Comparison of ENCODE assay signal across 14 cellular contexts in genomic region chr11:72328366-72329224, GRCh38.
A peak's percentile ranks its signal among the peaks of the same experiment; 100 is the strongest.
DNase-seq lines count a peak whose midpoint lies in the region; ATAC-seq, FAIRE-seq and TF ChIP-seq lines count a peak whose summit lies in the region.
"Had no signal": no experiment of that assay in that cellular context is flagged by ENCODE, and none has a peak within 500 bp of the region (broad histone marks: within the 10 kb centered on the region; RNA-seq: fewer than 3 reads in every experiment).

No MANE protein-coding gene starts in this region.

- BruUV-seq in HepG2 (replicated peaks; lab: Mats Ljungman, UMichigan) (no TSS peak), K562 (replicated peaks; lab: Mats Ljungman, UMichigan) (no TSS peak)

- intact Hi-C loops in HepG2 (cut with micrococcal nuclease; ENCODE audit: unreplicated experiment) (loop anchor here (1.0 kb wide), 1 partner anchor 103 kb away; no protein-coding TSS in a partner anchor), right lobe of liver (cut with DNase I) (no loop called here), K562 (cut with micrococcal nuclease) (no loop called here), aorta (cut with DNase I) (no loop called here)

- POLR2A ChIA-PET in HepG2 (lab: Yijun Ruan, JAX), result no interaction called here
- POLR2A ChIA-PET in K562 (lab: Yijun Ruan, JAX), result interaction anchor here (0.5 to 2.6 kb wide), 6 partner anchors 8 to 94 kb away, joined by 3 to 10 read pairs (median 4); no protein-coding TSS in a partner anchor

- in situ Hi-C loops in HepG2 (cut with HindIII; ENCODE audit: extremely low pct_ligation_motif_present, low pct_unique_long_range_greater_than_20kb), result no loop called here
- in situ Hi-C loops in K562 (cut with MboI), result no loop called here

- H3K27me3 ChIP-seq in HepG2 (ENCODE audit: control insufficient read depth in 1 of 2, insufficient read depth in 2 of 2, low read length in 2 of 2) (no peaks in the 10 kb centered on the region), right lobe of liver (no peaks in the 10 kb centered on the region), K562 (ENCODE audit: control insufficient read depth in 2 of 2, insufficient read depth in 2 of 2, low read length in 2 of 2) (no peaks in the 10 kb centered on the region), aorta (ENCODE audit: control insufficient read depth in 1 of 2, insufficient read depth in 2 of 2, low read length in 1 of 2) (no peaks in the 10 kb centered on the region)
- H3K27me3 ChIP-seq: testis had no signal

- CTCF ChIA-PET in HepG2 (lab: Yijun Ruan, JAX; ENCODE audit: low intra/inter-chr PET ratio, low total read pairs) (interaction anchor here (0.6 to 0.7 kb wide), 2 partner anchors 85 to 102 kb away, joined by 3 read pairs; no protein-coding TSS in a partner anchor), K562 (lab: Yijun Ruan, JAX; ENCODE audit: low intra/inter-chr PET ratio) (no interaction called here)

- H3K36me3 ChIP-seq in HepG2 (replicated peaks in 1 of 2; ENCODE audit: control insufficient read depth in 1 of 2, insufficient read depth in 2 of 2, low read length in 2 of 2), result peaks cover 2 to 18% of the 10 kb centered on the region in 2 experiments; a peak in 3 of 5 replicates
- H3K36me3 ChIP-seq in right lobe of liver, result no peaks in the 10 kb centered on the region
- peaks cover 28% of the 10 kb centered on the region for H3K36me3 ChIP-seq in K562 (ENCODE audit: control insufficient read depth, insufficient read depth, low read length)
- no peaks in the 10 kb centered on the region for H3K36me3 ChIP-seq in aorta (ENCODE audit: control insufficient read depth in 1 of 2, insufficient read depth in 2 of 2, low read length in 1 of 2)
- H3K36me3 ChIP-seq: prostate gland had no signal

- TF ChIP-seq CTCF in HepG2 (CRISPR knock-in tag; IDR thresholded peaks at IDR 0.05) (peak; percentile 26; the same call in 1 of the 2 replicates), right lobe of liver (IDR thresholded peaks at IDR 0.05) (no peak), K562 (IDR thresholded peaks at IDR 0.05 in 2 of 3, conservative IDR thresholded peaks at IDR 0.05 in 1 of 3; ENCODE audit: insufficient read depth in 2 of 3, low read depth in 1 of 3, low read length in 3 of 3) (peak; percentile 16 to 27 (median 20); a peak in 2 of 6 replicates)

- FAIRE-seq in HepG2 (lab: Jason Lieb, UNC) (no peak), K562 (lab: Jason Lieb, UNC) (no peak)
- FAIRE-seq: TTC549 had no signal

- H3K4me2 ChIP-seq in HepG2 (ENCODE audit: low read depth, low read length) (no peak overlapping the region), K562 (ENCODE audit: insufficient read depth, low read length) (no peak overlapping the region)

- TF ChIP-seq RAD21 in HepG2 (CRISPR knock-in tag; IDR thresholded peaks at IDR 0.05) (no peak), K562 (CRISPR knock-in tag; conservative IDR thresholded peaks at IDR 0.05 in 1 of 2, IDR thresholded peaks at IDR 0.05 in 1 of 2) (peak in 1 of 2 experiments; percentile 34; a peak in 1 of 4 replicates)

- H3K79me2 ChIP-seq in HepG2 (ENCODE audit: insufficient read depth, low read length), result no peaks in the 10 kb centered on the region
- no peaks in the 10 kb centered on the region for H3K79me2 ChIP-seq in K562 (ENCODE audit: control insufficient read depth, insufficient read depth, low read length)

- H3K4me3 ChIP-seq in HepG2 (replicated peaks in 1 of 3; ENCODE audit: insufficient read depth in 1 of 3, low read depth in 2 of 3, low read length in 3 of 3) (no peak overlapping the region), right lobe of liver (no peak overlapping the region), K562 (no peak overlapping the region), aorta (ENCODE audit: low read length in 2 of 2) (no peak overlapping the region)
- H3K4me3 ChIP-seq: prostate gland, testis had no signal

- no peak for TF ChIP-seq POLR2A in HepG2 (IDR thresholded peaks at IDR 0.05; ENCODE audit: insufficient read depth in 1 of 2, low read depth in 2 of 2, low read length in 2 of 2)
- no peak for TF ChIP-seq POLR2A in right lobe of liver (IDR thresholded peaks at IDR 0.05)
- TF ChIP-seq POLR2A in K562 (conservative IDR thresholded peaks at IDR 0.05), result no peak

- H4K20me1 ChIP-seq in HepG2 (ENCODE audit: insufficient read depth, low read length) (no peaks in the 10 kb centered on the region), K562 (replicated peaks; ENCODE audit: control insufficient read depth, insufficient read depth, low read length) (no peaks in the 10 kb centered on the region)

- no peak for DNase-seq in HepG2 (ENCODE audit: low spot score)
- DNase-seq in right lobe of liver, result no peak
- no peak for DNase-seq in K562 (ENCODE audit: extremely low read depth in 1 of 4, low spot score in 3 of 4)
- peak; percentile 36 for DNase-seq in kidney tubule cell (ENCODE audit: low spot score)
- DNase-seq in aorta, result no peak
- no peak for DNase-seq in hippocampal formation (lab: John Stamatoyannopoulos, UW)
- no peak for DNase-seq in islet precursor cell
- no peak for DNase-seq in UCSD-AML1 (lab: John Stamatoyannopoulos, UW; ENCODE audit: unreplicated experiment)
- DNase-seq: activated T-cell treated with anti-CD3 and anti-CD28 coated beads for 4 hours; central memory CD4-positive, alpha-beta T cell; testis had no signal

- no peaks in the 10 kb centered on the region for H3K9me1 ChIP-seq in K562 (ENCODE audit: control insufficient read depth, insufficient read depth, low read length)

- H2AFZ ChIP-seq in HepG2 (ENCODE audit: low read length) (no peak overlapping the region), K562 (ENCODE audit: low read depth, low read length) (no peak overlapping the region)

- ATAC-seq in HepG2 (no peak), right lobe of liver (no peak), K562 (no peak), aorta (ENCODE audit: low FRiP score) (peak; percentile 52)

- H3K27ac ChIP-seq in HepG2 (ENCODE audit: extremely low read length, insufficient read depth, low read length) (no peak overlapping the region), right lobe of liver (no peak overlapping the region), K562 (ENCODE audit: extremely low read depth, low read depth, low read length) (no peak overlapping the region; the same call in 2 of the 3 replicates), aorta (ENCODE audit: low read depth in 1 of 2, low read length in 2 of 2) (no peak overlapping the region)
- H3K27ac ChIP-seq: prostate gland, RWPE1, testis had no signal

- 93% methylated on average over 3 of the region's 3 CpGs for WGBS in HepG2 (ENCODE audit: low lambda C conversion rate)
- WGBS in right lobe of liver (ENCODE audit: insufficient coverage, low coverage, low lambda C conversion rate, missing lambda C conversion rate), result 88% methylated on average over 3 of the region's 3 CpGs
- WGBS in K562 (ENCODE audit: insufficient coverage, low coverage, missing lambda C conversion rate), result 48% methylated on average over 3 of the region's 3 CpGs
- WGBS in aorta, 2 donors, result 26 to 32% methylated on average over 3 of the region's 3 CpGs

- TF ChIP-seq EP300 in HepG2 (IDR thresholded peaks at IDR 0.05; ENCODE audit: low read depth in 2 of 2, low read length in 2 of 2) (no peak), HepG2 (CRISPR knock-in tag; IDR thresholded peaks at IDR 0.05; ENCODE audit: borderline replicate concordance) (no peak), K562 (IDR thresholded peaks at IDR 0.05; ENCODE audit: low read length) (no peak)

- H3K9me3 ChIP-seq in HepG2 (ENCODE audit: low read length) (no peaks in the 10 kb centered on the region), right lobe of liver (no peaks in the 10 kb centered on the region), K562 (replicated peaks; ENCODE audit: control insufficient read depth, insufficient read depth, low read depth, low read length) (no peaks in the 10 kb centered on the region), aorta (ENCODE audit: control insufficient read depth, low read length) (no peaks in the 10 kb centered on the region)
- H3K9me3 ChIP-seq: prostate gland, testis had no signal

- H3K9ac ChIP-seq in HepG2 (ENCODE audit: insufficient read depth, low read depth, low read length) (no peak overlapping the region), K562 (ENCODE audit: insufficient read depth in 1 of 2, low read depth in 2 of 2, low read length in 2 of 2) (no peak overlapping the region)

- peaks cover 11% of the 10 kb centered on the region for H3K4me1 ChIP-seq in HepG2 (ENCODE audit: insufficient read depth, low read length)
- no peaks in the 10 kb centered on the region for H3K4me1 ChIP-seq in right lobe of liver
- H3K4me1 ChIP-seq in K562 (replicated peaks in 1 of 2; ENCODE audit: control insufficient read depth in 2 of 2, insufficient read depth in 2 of 2, low read length in 2 of 2), result peaks cover 3 to 20% of the 10 kb centered on the region in 2 experiments; a peak in 4 of 5 replicates
- peaks cover 0 to 2% of the 10 kb centered on the region in 2 donors for H3K4me1 ChIP-seq in aorta (ENCODE audit: control insufficient read depth in 1 of 2, insufficient read depth in 2 of 2, low read length in 2 of 2)
- H3K4me1 ChIP-seq: prostate gland, testis had no signal

TF ChIP-seq in HepG2, 621 proteins besides CTCF, POLR2A, EP300 and RAD21 (continues in another document):
- TF ChIP-seq ZNF790 (CRISPR knock-in tag; IDR thresholded peaks at IDR 0.05; ENCODE audit: borderline replicate concordance), result no peak
- TF ChIP-seq STAG1 (CRISPR knock-in tag; IDR thresholded peaks at IDR 0.05), result peak; percentile 59
- no peak for TF ChIP-seq MXD1 (CRISPR knock-in tag; IDR thresholded peaks at IDR 0.05)

TF ChIP-seq in K562, 482 proteins besides CTCF, POLR2A, EP300 and RAD21:
- TF ChIP-seq MAFF (IDR thresholded peaks at IDR 0.05; ENCODE audit: low read length) (no peak), NFIC (IDR thresholded peaks at IDR 0.05) (peak; percentile 20; the same call in 1 of the 2 replicates), USF2 (CRISPR knock-in tag; IDR thresholded peaks at IDR 0.05) (0 out of 2 replicates have a peak, but pooled peaks have one; percentile 16), KDM1A (IDR thresholded peaks at IDR 0.05) (peak; percentile 31 to 56; a peak in 2 of 4 replicates)

Comparison
In these comparisons a context has a peak if more than half of its experiments do, and no peak if none do; other contexts are left out.
1. CTCF ChIP-seq: peak in HepG2 (single experiment) and K562 (3 of 3); none in right lobe of liver (0 of 4).
2. Of the 241 proteins assayed by ChIP-seq in both HepG2 and K562: peak only in HepG2: STAG1; only in K562: KDM1A, NFIC and USF2; in both: CTCF; in neither: 235; mixed calls (peak in some experiments, not most) for 1.